In genomic region chr10:28774051-28774995, GRCh38 we compare ENCODE assay signal across 25 cellular contexts.
A peak's percentile ranks its signal among the peaks of the same experiment; 100 is the strongest.
DNase-seq lines count a peak whose midpoint lies in the region; ATAC-seq and TF ChIP-seq lines count a peak whose summit lies in the region.
"Had no signal": no experiment of that assay in that cellular context is flagged by ENCODE, and none has a peak within 500 bp of the region (broad histone marks: within the 10 kb centered on the region; RNA-seq: fewer than 3 reads in every experiment).

No MANE protein-coding gene starts in this region.

- CTCF ChIA-PET in activated CD8-positive, alpha-beta memory T cell treated with anti-CD3 and anti-CD28 coated beads, Interleukin-2, amount 10 ng/mL, durations not matched to agents 7 days and 5 days (lab: Charles Lee), result interaction anchor here (0.5 kb wide), 1 partner anchor 186 kb away, joined by 4 read pairs; no protein-coding TSS in a partner anchor

- no peaks in the 10 kb centered on the region for H3K36me3 Mint-ChIP-seq in activated CD8-positive, alpha-beta memory T cell treated with anti-CD3 and anti-CD28 coated beads, Interleukin-2, amount 10 ng/mL, durations not matched to agents 7 days and 5 days
- H3K36me3 Mint-ChIP-seq: CD14-positive monocyte, natural killer cell had no signal

- TF ChIP-seq EP300 in ovary (IDR thresholded peaks at IDR 0.05), result no peak

- no peak for TF ChIP-seq POLR2A in ovary (IDR thresholded peaks at IDR 0.05)

- no peak overlapping the region for H3K27ac Mint-ChIP-seq in activated CD8-positive, alpha-beta memory T cell treated with anti-CD3 and anti-CD28 coated beads, Interleukin-2, amount 10 ng/mL, durations not matched to agents 7 days and 5 days
- H3K27ac Mint-ChIP-seq: activated CD4-positive, alpha-beta T cell treated with anti-CD3 and anti-CD28 coated beads, Interleukin-2, amount 10 ng/mL, durations not matched to agents 24 days and 14 days; CD14-positive monocyte; H9; natural killer cell; progenitor cell of endocrine pancreas had no signal

- H3K4me1 ChIP-seq in ovary (ENCODE audit: insufficient read depth), result no peaks in the 10 kb centered on the region
- H3K4me1 ChIP-seq: stomach had no signal

- no peaks in the 10 kb centered on the region for H3K27me3 ChIP-seq in ovary
- H3K27me3 ChIP-seq: cardiac muscle cell, stomach had no signal

- H3K9me3 Mint-ChIP-seq in activated CD8-positive, alpha-beta memory T cell treated with anti-CD3 and anti-CD28 coated beads, Interleukin-2, amount 10 ng/mL, durations not matched to agents 7 days and 5 days (ENCODE audit: low read depth), result peaks cover 3% of the 10 kb centered on the region

- intact Hi-C loops in ovary (cut with DNase I), result no loop called here

- H3K4me3 ChIP-seq in LNCaP clone FGC (ENCODE audit: low read depth, low read length), result no peak overlapping the region
- H3K4me3 ChIP-seq in ovary, result no peak overlapping the region
- H3K4me3 ChIP-seq: cardiac muscle cell, skin epidermis, stomach had no signal

- no peaks in the 10 kb centered on the region for H3K9me3 ChIP-seq in ovary
- H3K9me3 ChIP-seq: stomach had no signal

- no peaks in the 10 kb centered on the region for H3K36me3 ChIP-seq in ovary
- H3K36me3 ChIP-seq: cardiac muscle cell, stomach had no signal

- H3K27ac ChIP-seq in 22Rv1 (peak overlapping the region; percentile 22), ovary (no peak overlapping the region)
- H3K27ac ChIP-seq: cardiac muscle cell, skin epidermis, stomach had no signal

- no peaks in the 10 kb centered on the region for H3K27me3 Mint-ChIP-seq in activated CD8-positive, alpha-beta memory T cell treated with anti-CD3 and anti-CD28 coated beads, Interleukin-2, amount 10 ng/mL, durations not matched to agents 7 days and 5 days
- H3K27me3 Mint-ChIP-seq: activated CD4-positive, alpha-beta T cell treated with anti-CD3 and anti-CD28 coated beads, Interleukin-2, amount 10 ng/mL, durations not matched to agents 24 days and 14 days; progenitor cell of endocrine pancreas had no signal

- no peaks in the 10 kb centered on the region for H3K4me1 Mint-ChIP-seq in activated CD8-positive, alpha-beta memory T cell treated with anti-CD3 and anti-CD28 coated beads, Interleukin-2, amount 10 ng/mL, durations not matched to agents 7 days and 5 days
- H3K4me1 Mint-ChIP-seq: activated CD4-positive, alpha-beta T cell treated with anti-CD3 and anti-CD28 coated beads, Interleukin-2, amount 10 ng/mL, durations not matched to agents 24 days and 14 days had no signal

- 86 to 93% (median 90%) methylated on average over 4 of the region's 4 CpGs for WGBS in ovary, 3 donors

- no peak overlapping the region for H3K4me3 Mint-ChIP-seq in activated CD8-positive, alpha-beta memory T cell treated with anti-CD3 and anti-CD28 coated beads, Interleukin-2, amount 10 ng/mL, durations not matched to agents 7 days and 5 days
- H3K4me3 Mint-ChIP-seq: activated CD4-positive, alpha-beta T cell treated with anti-CD3 and anti-CD28 coated beads, Interleukin-2, amount 10 ng/mL, durations not matched to agents 24 days and 14 days; H9; natural killer cell had no signal

- TF ChIP-seq CTCF in 22Rv1 (IDR thresholded peaks at IDR 0.05) (no peak), LNCaP clone FGC (IDR thresholded peaks at IDR 0.05; ENCODE audit: control insufficient read depth, extremely low read depth, insufficient read depth) (no peak), ovary (IDR thresholded peaks at IDR 0.05) (no peak)

- DNase-seq in LNCaP clone FGC (ENCODE audit: low read depth) (peak; percentile 88), SHP77 treated with DMSO at 0.1 percent for 48 hours (lab: John Stamatoyannopoulos, UW) (peak; percentile 36), kidney tubule cell (ENCODE audit: low spot score) (peak; percentile 7), dermis blood vessel endothelial cell (no peak), ovary (no peak)
- DNase-seq in activated CD8-positive, alpha-beta memory T cell treated with anti-CD3 and anti-CD28 coated beads, Interleukin-2, amount 10 ng/mL, durations not matched to agents 7 days and 5 days, result no peak
- DNase-seq: activated CD4-positive, alpha-beta T cell treated with anti-CD3 and anti-CD28 coated beads, Interleukin-2, amount 10 ng/mL, durations not matched to agents 24 days and 14 days; activated effector memory CD4-positive, alpha-beta T cell treated with Interleukin-2 at 50 U/mL for 16 hours; DMS79; erythroblast; foreskin melanocyte; H9; natural killer cell; NCI-H1930; NCI-H526 treated with DMSO at 0.1 percent for 48 hours; stimulated activated CD4-positive, alpha-beta T cell treated with anti-CD3 and anti-CD28 coated beads, Interleukin-4, amount 100 ng/mL, for 1 hour; stomach; SW 1271 had no signal

- ATAC-seq in GM21381 (IDR thresholded peaks at IDR 0.05; ENCODE audit: unreplicated experiment), result no peak
- ATAC-seq in activated CD8-positive, alpha-beta memory T cell treated with anti-CD3 and anti-CD28 coated beads, Interleukin-2, amount 10 ng/mL, durations not matched to agents 7 days and 5 days, result no peak
- ATAC-seq: natural killer cell, Panc1 had no signal

Comparison
In these comparisons a context has a peak if more than half of its experiments do, and no peak if none do; other contexts are left out.
1. DNase-seq: peak in LNCaP clone FGC (single experiment), SHP77 treated with DMSO at 0.1 percent for 48 hours (single experiment) and kidney tubule cell (single experiment); none in dermis blood vessel endothelial cell (single experiment), ovary (0 of 5) and activated CD8-positive, alpha-beta memory T cell treated with anti-CD3 and anti-CD28 coated beads, Interleukin-2, amount 10 ng/mL, durations not matched to agents 7 days and 5 days (single experiment).